Comparison of ENCODE assay signal across 14 cellular contexts in genomic region chr6:38739532-38739931, GRCh38. TPM values are rescaled to one million over a fixed set of nuclear protein-coding genes. Genes with fewer than 3 reads are reported as not detected.
DNase-seq lines count a peak whose midpoint lies in the region; ATAC-seq, FAIRE-seq and TF ChIP-seq lines count a peak whose summit lies in the region.
"Had no signal": no experiment of that assay in that cellular context is flagged by ENCODE, and none has a peak within 500 bp of the region (broad histone marks: within the 10 kb centered on the region; RNA-seq: fewer than 3 reads in every experiment).

No MANE protein-coding gene starts in this region.

- H3K4me3 Mint-ChIP-seq in astrocyte (ENCODE audit: unreplicated experiment), result no peak overlapping the region
- no peak overlapping the region for H3K4me3 Mint-ChIP-seq in WTC11
- H3K4me3 Mint-ChIP-seq: activated CD4-positive, alpha-beta memory T cell treated with anti-CD3 and anti-CD28 coated beads for 36 hours had no signal

- no peak overlapping the region for H3K4me2 ChIP-seq in astrocyte (ENCODE audit: low read length)

- H3K9me3 ChIP-seq in BE2C, result no peaks in the 10 kb centered on the region; the same call in 1 of the 2 replicates
- H3K9me3 ChIP-seq in astrocyte (ENCODE audit: insufficient read depth, low read depth, low read length), result no peaks in the 10 kb centered on the region
- no peaks in the 10 kb centered on the region for H3K9me3 ChIP-seq in lower lobe of right lung

- no peak for FAIRE-seq in astrocyte (lab: Jason Lieb, UNC)

- TF ChIP-seq POLR2A in erythroblast (IDR thresholded peaks at IDR 0.05; ENCODE audit: low read length), result no peak

- H4K20me1 ChIP-seq in astrocyte (ENCODE audit: insufficient read depth, low read length), result no peaks in the 10 kb centered on the region

- no peaks in the 10 kb centered on the region for H3K4me1 ChIP-seq in BE2C
- H3K4me1 ChIP-seq in astrocyte (ENCODE audit: insufficient read depth, low read length), result no peaks in the 10 kb centered on the region
- no peaks in the 10 kb centered on the region for H3K4me1 ChIP-seq in lower lobe of right lung

- CTCF ChIA-PET in WTC11 (lab: Charles Lee), result interaction anchor here (0.6 to 1.3 kb wide), 6 partner anchors 8 to 133 kb away, joined by 3 to 5 read pairs (median 3); no protein-coding TSS in a partner anchor

- no peak overlapping the region for H3K9ac ChIP-seq in astrocyte (ENCODE audit: low read length)

- no peak overlapping the region for H2AFZ ChIP-seq in astrocyte (ENCODE audit: low read depth, low read length)

- intact Hi-C loops in lower lobe of right lung (cut with DNase I), result no loop called here

- DNase-seq in BE2C, result no peak
- peak; percentile 3 for DNase-seq in HCEC 1CT
- no peak for DNase-seq in astrocyte (ENCODE audit: low read depth)
- no peak for DNase-seq in lower lobe of right lung
- DNase-seq in activated CD4-positive, alpha-beta T cell treated with anti-CD3 and anti-CD28 coated beads, Interleukin-2, amount 50 U/mL, for 1 hour, result no peak
- DNase-seq in activated T-cell treated with anti-CD3 and anti-CD28 coated beads, Interleukin-2, amount 50 U/mL, for 1 hour, result no peak
- no peak for DNase-seq in erythroblast (lab: John Stamatoyannopoulos, UW)
- DNase-seq in WTC11 (ENCODE audit: low spot score), result no peak
- DNase-seq: activated CD4-positive, alpha-beta memory T cell treated with anti-CD3 and anti-CD28 coated beads for 36 hours; anterior cingulate cortex; EL; NCI-H1436; SHP77 had no signal

- TF ChIP-seq CTCF in BE2C (IDR thresholded peaks at IDR 0.05; ENCODE audit: low read depth, low read length) (peak; percentile 51), astrocyte (IDR thresholded peaks at IDR 0.05; ENCODE audit: insufficient read depth, low read depth, low read length) (peak; percentile 36), lower lobe of right lung (IDR thresholded peaks at IDR 0.05) (peak; percentile 23), WTC11 (IDR thresholded peaks at IDR 0.05) (no peak)

- no peaks in the 10 kb centered on the region for H3K36me3 ChIP-seq in BE2C
- no peaks in the 10 kb centered on the region for H3K36me3 ChIP-seq in astrocyte (ENCODE audit: insufficient read depth, low read length)
- H3K36me3 ChIP-seq in lower lobe of right lung, result no peaks in the 10 kb centered on the region

- H3K27ac Mint-ChIP-seq in astrocyte (ENCODE audit: unreplicated experiment), result no peak overlapping the region
- no peak overlapping the region for H3K27ac Mint-ChIP-seq in WTC11
- H3K27ac Mint-ChIP-seq: activated CD4-positive, alpha-beta memory T cell treated with anti-CD3 and anti-CD28 coated beads for 36 hours had no signal

- H3K36me3 Mint-ChIP-seq in astrocyte (ENCODE audit: low read depth, unreplicated experiment), result no peaks in the 10 kb centered on the region
- H3K36me3 Mint-ChIP-seq in WTC11, result no peaks in the 10 kb centered on the region
- H3K36me3 Mint-ChIP-seq: activated CD4-positive, alpha-beta memory T cell treated with anti-CD3 and anti-CD28 coated beads for 36 hours had no signal

- ATAC-seq in lower lobe of right lung (no peak), WTC11 (no peak)
- ATAC-seq: esophagus mucosa had no signal

- H3K27me3 Mint-ChIP-seq in astrocyte (ENCODE audit: low read depth, unreplicated experiment), result peaks cover 3% of the 10 kb centered on the region
- no peaks in the 10 kb centered on the region for H3K27me3 Mint-ChIP-seq in WTC11 (ENCODE audit: low read depth)

- H3K4me3 ChIP-seq in BE2C (ENCODE audit: low read depth, low read length) (no peak overlapping the region), astrocyte (ENCODE audit: insufficient read depth, low read depth, low read length) (no peak overlapping the region), lower lobe of right lung (no peak overlapping the region)

- H3K27me3 ChIP-seq in BE2C (no peaks in the 10 kb centered on the region), astrocyte (ENCODE audit: insufficient read depth, low read length) (no peaks in the 10 kb centered on the region), lower lobe of right lung (ENCODE audit: low read depth) (no peaks in the 10 kb centered on the region)

- POLR2A ChIA-PET in WTC11 (lab: Charles Lee), result no interaction called here

- H3K9me3 Mint-ChIP-seq in astrocyte (ENCODE audit: unreplicated experiment) (no peaks in the 10 kb centered on the region), WTC11 (peaks cover 11% of the 10 kb centered on the region)

- H3K27ac ChIP-seq in astrocyte (ENCODE audit: low read depth, low read length), result no peak overlapping the region
- no peak overlapping the region for H3K27ac ChIP-seq in lower lobe of right lung

- H3K4me1 Mint-ChIP-seq in astrocyte (ENCODE audit: low read depth, unreplicated experiment) (no peaks in the 10 kb centered on the region), WTC11 (0 out of 2 replicates have a peak, but pooled peaks cover 2% of the 10 kb centered on the region)

- no peaks in the 10 kb centered on the region for H3K79me2 ChIP-seq in astrocyte (ENCODE audit: insufficient read depth, low read length)

TF ChIP-seq in WTC11, 78 proteins besides CTCF, POLR2A, EP300 and RAD21:
- TF ChIP-seq ZNF512 (CRISPR knock-in tag; IDR thresholded peaks at IDR 0.05; ENCODE audit: borderline replicate concordance), result no peak
- no peak for TF ChIP-seq PRRX2 (CRISPR knock-in tag; IDR thresholded peaks at IDR 0.05)
- TF ChIP-seq, protein P1, sequence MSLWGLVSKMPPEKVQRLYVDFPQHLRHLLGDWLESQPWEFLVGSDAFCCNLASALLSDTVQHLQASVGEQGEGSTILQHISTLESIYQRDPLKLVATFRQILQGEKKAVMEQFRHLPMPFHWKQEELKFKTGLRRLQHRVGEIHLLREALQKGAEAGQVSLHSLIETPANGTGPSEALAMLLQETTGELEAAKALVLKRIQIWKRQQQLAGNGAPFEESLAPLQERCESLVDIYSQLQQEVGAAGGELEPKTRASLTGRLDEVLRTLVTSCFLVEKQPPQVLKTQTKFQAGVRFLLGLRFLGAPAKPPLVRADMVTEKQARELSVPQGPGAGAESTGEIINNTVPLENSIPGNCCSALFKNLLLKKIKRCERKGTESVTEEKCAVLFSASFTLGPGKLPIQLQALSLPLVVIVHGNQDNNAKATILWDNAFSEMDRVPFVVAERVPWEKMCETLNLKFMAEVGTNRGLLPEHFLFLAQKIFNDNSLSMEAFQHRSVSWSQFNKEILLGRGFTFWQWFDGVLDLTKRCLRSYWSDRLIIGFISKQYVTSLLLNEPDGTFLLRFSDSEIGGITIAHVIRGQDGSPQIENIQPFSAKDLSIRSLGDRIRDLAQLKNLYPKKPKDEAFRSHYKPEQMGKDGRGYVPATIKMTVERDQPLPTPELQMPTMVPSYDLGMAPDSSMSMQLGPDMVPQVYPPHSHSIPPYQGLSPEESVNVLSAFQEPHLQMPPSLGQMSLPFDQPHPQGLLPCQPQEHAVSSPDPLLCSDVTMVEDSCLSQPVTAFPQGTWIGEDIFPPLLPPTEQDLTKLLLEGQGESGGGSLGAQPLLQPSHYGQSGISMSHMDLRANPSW (CRISPR knock-in tag; conservative IDR thresholded peaks at IDR 0.05; ENCODE audit: low read depth), result no peak
- no peak for TF ChIP-seq ZNF317 (CRISPR knock-in tag; IDR thresholded peaks at IDR 0.05; ENCODE audit: borderline replicate concordance, low read depth)
- no peak for TF ChIP-seq TCF7 (CRISPR knock-in tag; IDR thresholded peaks at IDR 0.05; ENCODE audit: low read depth)
- no peak for TF ChIP-seq JUN (CRISPR knock-in tag; IDR thresholded peaks at IDR 0.05)

RNA-seq across cellular contexts. Expression of gene DNAH8, which starts 24.4 kb away (rescaled TPM):
- not detected for polyA plus RNA-seq in BE2C (2012; ENCODE audit: insufficient read depth, insufficient read length, low read depth)
- not detected in 2 replicates for total RNA-seq in astrocyte
- total RNA-seq in lower lobe of right lung, result 0.03 TPM
- 0.02 TPM in 1 of 3 replicates, not detected in the others for total RNA-seq in WTC11 (2021)

RNA-seq across cellular contexts. Expression of gene GLO1, which starts 36.6 kb away (rescaled TPM):
- polyA plus RNA-seq in BE2C (2012; ENCODE audit: insufficient read depth, insufficient read length, low read depth), result 68.3 TPM
- 154 and 172 TPM in 2 replicates for total RNA-seq in astrocyte
- 83.9 TPM for total RNA-seq in lower lobe of right lung
- total RNA-seq in WTC11 (2021), result 147 to 164 TPM (median 152 TPM) in 3 replicates
